Comparison of ENCODE assay signal across 13 cellular contexts in genomic region chr11:60971520-60971919, GRCh38. TPM values are rescaled to one million over a fixed set of nuclear protein-coding genes. Genes with fewer than 3 reads are reported as not detected.
DNase-seq lines count a peak whose midpoint lies in the region; ATAC-seq, FAIRE-seq and TF ChIP-seq lines count a peak whose summit lies in the region.
"Had no signal": no experiment of that assay in that cellular context is flagged by ENCODE, and none has a peak within 500 bp of the region (broad histone marks: within the 10 kb centered on the region; RNA-seq: fewer than 3 reads in every experiment).

CD6 (plus strand) TSS chr11:60971680; CDS start chr11:60971866, 186 bp downstream.

- TF ChIP-seq POLR2A in thyroid gland (IDR thresholded peaks at IDR 0.05), result no peak

- H3K9me3 ChIP-seq in thyroid gland, result no peaks in the 10 kb centered on the region

- peak within 1 kb of the TSS; percentile 79 for H3K4me3 Mint-ChIP-seq in activated CD4-positive, alpha-beta T cell treated with anti-CD3 and anti-CD28 coated beads, Interleukin-2, amount 10 ng/mL, durations not matched to agents 7 days and 5 days

- H3K4me1 ChIP-seq in thyroid gland, result no peaks in the 10 kb centered on the region

- no peak for FAIRE-seq in HTR-8/SVneo (lab: Jason Lieb, UNC)

- CTCF ChIA-PET in activated CD4-positive, alpha-beta T cell treated with anti-CD3 and anti-CD28 coated beads, Interleukin-2, amount 10 ng/mL, durations not matched to agents 7 days and 5 days (lab: Charles Lee), result interaction anchor here (0.8 to 3.1 kb wide), 15 partner anchors 8 to 323 kb away, joined by 3 to 14 read pairs (median 4); partner anchors contain the start of genes TMEM109 and VWCE

- H3K36me3 ChIP-seq in thyroid gland, result no peaks in the 10 kb centered on the region
- H3K36me3 ChIP-seq: cardiac muscle cell, heart right ventricle had no signal

- H3K9me3 Mint-ChIP-seq in activated CD4-positive, alpha-beta T cell treated with anti-CD3 and anti-CD28 coated beads, Interleukin-2, amount 10 ng/mL, durations not matched to agents 7 days and 5 days, result peaks cover 10% of the 10 kb centered on the region

- H3K4me1 Mint-ChIP-seq in activated CD4-positive, alpha-beta T cell treated with anti-CD3 and anti-CD28 coated beads, Interleukin-2, amount 10 ng/mL, durations not matched to agents 7 days and 5 days, result peaks cover 32% of the 10 kb centered on the region

- H3K27me3 Mint-ChIP-seq in activated CD4-positive, alpha-beta T cell treated with anti-CD3 and anti-CD28 coated beads, Interleukin-2, amount 10 ng/mL, durations not matched to agents 7 days and 5 days, result peaks cover 5% of the 10 kb centered on the region

- H3K36me3 Mint-ChIP-seq in activated CD4-positive, alpha-beta T cell treated with anti-CD3 and anti-CD28 coated beads, Interleukin-2, amount 10 ng/mL, durations not matched to agents 7 days and 5 days (ENCODE audit: low read depth), result peaks cover 46% of the 10 kb centered on the region

- 91 to 93% methylated on average over 13 to 16 of the region's 16 CpGs for WGBS in thyroid gland, 2 donors

- peak; percentile 79 for DNase-seq in activated CD4-positive, alpha-beta T cell treated with anti-CD3 and anti-CD28 coated beads, Interleukin-2, amount 10 ng/mL, durations not matched to agents 7 days and 5 days
- peak; percentile 72 for DNase-seq in central memory CD4-positive, alpha-beta T cell
- peak; percentile 74 for DNase-seq in stimulated activated CD8-positive, alpha-beta memory T cell treated with anti-CD3 and anti-CD28 coated beads, Interleukin-4, amount 100 ng/mL, for 48 hours
- no peak for DNase-seq in HTR-8/SVneo (ENCODE audit: insufficient read length, low spot score)
- no peak for DNase-seq in thyroid gland
- DNase-seq: DMS153, heart right ventricle, NCI-H1105 had no signal

- no peak within 1 kb of the TSS for H3K27ac ChIP-seq in thyroid gland
- H3K27ac ChIP-seq: cardiac muscle cell had no signal

- no peak for TF ChIP-seq CTCF in thyroid gland (IDR thresholded peaks at IDR 0.05)

- H3K4me3 ChIP-seq in thyroid gland (replicated peaks in 1 of 3), result no peak within 1 kb of the TSS
- H3K4me3 ChIP-seq: cardiac muscle cell had no signal

- intact Hi-C loops in thyroid gland (cut with DNase I), result loop anchor here (2.0 kb wide), 1 partner anchor 215 kb away; no protein-coding TSS in a partner anchor

- ATAC-seq in HG02885 (IDR thresholded peaks at IDR 0.05; ENCODE audit: poor library complexity, unreplicated experiment), result peak; percentile 48
- ATAC-seq in GM21367 (IDR thresholded peaks at IDR 0.05; ENCODE audit: unreplicated experiment), result no peak
- ATAC-seq in SK-N-SH treated with all-trans-retinoic acid at 6 μM for 48 hours, result no peak

- no peaks in the 10 kb centered on the region for H3K27me3 ChIP-seq in thyroid gland
- H3K27me3 ChIP-seq: cardiac muscle cell had no signal

- peak within 1 kb of the TSS; percentile 83 for H3K27ac Mint-ChIP-seq in activated CD4-positive, alpha-beta T cell treated with anti-CD3 and anti-CD28 coated beads, Interleukin-2, amount 10 ng/mL, durations not matched to agents 7 days and 5 days

- POLR2A ChIA-PET in activated CD4-positive, alpha-beta T cell treated with anti-CD3 and anti-CD28 coated beads, Interleukin-2, amount 10 ng/mL, durations not matched to agents 7 days and 5 days (lab: Charles Lee), result interaction anchor here (0.6 to 1.7 kb wide), 6 partner anchors 12 to 139 kb away, joined by 3 to 6 read pairs (median 3); no protein-coding TSS in a partner anchor

TF ChIP-seq in SK-N-SH treated with all-trans-retinoic acid at 6 μM for 48 hours, 23 proteins besides CTCF, POLR2A, EP300 and RAD21:
- TF ChIP-seq PPARA (CRISPR knock-in tag; IDR thresholded peaks at IDR 0.05; ENCODE audit: borderline replicate concordance), result no peak
- TF ChIP-seq GLIS3 (CRISPR knock-in tag; IDR thresholded peaks at IDR 0.05), result no peak
- no peak for TF ChIP-seq ZNF565 (CRISPR knock-in tag; conservative IDR thresholded peaks at IDR 0.05; ENCODE audit: low read depth)
- no peak for TF ChIP-seq ZNF70 (CRISPR knock-in tag; IDR thresholded peaks at IDR 0.05)
- TF ChIP-seq ZC3H10 (CRISPR knock-in tag; IDR thresholded peaks at IDR 0.05), result no peak
- no peak for TF ChIP-seq OSR1 (CRISPR knock-in tag; IDR thresholded peaks at IDR 0.05)
- no peak for TF ChIP-seq SNAI2 (CRISPR knock-in tag; IDR thresholded peaks at IDR 0.05)
- no peak for TF ChIP-seq ISL1 (CRISPR knock-in tag; IDR thresholded peaks at IDR 0.05)

RNA-seq across cellular contexts. Expression of gene CD6, which starts in this region (rescaled TPM):
- 100 to 1,000 TPM; 368 to 402 TPM for total RNA-seq in activated CD4-positive, alpha-beta T cell treated with anti-CD3 and anti-CD28 coated beads, Interleukin-2, amount 10 ng/mL, durations not matched to agents 7 days and 5 days
- 1 to 10 TPM in 1 of 4 donors, under 1 TPM in 3; 0.40 to 2.7 (median 0.69) TPM for total RNA-seq in thyroid gland
- total RNA-seq: SK-MEL-5 had no signal

Comparison
In these comparisons a context has a peak if more than half of its experiments do, and no peak if none do; other contexts are left out.
1. RNA of gene CD6 (total RNA-seq): 368 to 402 TPM in activated CD4-positive, alpha-beta T cell treated with anti-CD3 and anti-CD28 coated beads, Interleukin-2, amount 10 ng/mL, durations not matched to agents 7 days and 5 days; 0.40 to 2.7 TPM in thyroid gland; every median in the first group is over 100 times any median in the second.
2. DNase-seq: peak in activated CD4-positive, alpha-beta T cell treated with anti-CD3 and anti-CD28 coated beads, Interleukin-2, amount 10 ng/mL, durations not matched to agents 7 days and 5 days (single experiment), central memory CD4-positive, alpha-beta T cell (single experiment) and stimulated activated CD8-positive, alpha-beta memory T cell treated with anti-CD3 and anti-CD28 coated beads, Interleukin-4, amount 100 ng/mL, for 48 hours (single experiment); none in HTR-8/SVneo (single experiment) and thyroid gland (0 of 2).